Comparison of ENCODE assay signal across 15 cellular contexts in the genomic region with DNA sequence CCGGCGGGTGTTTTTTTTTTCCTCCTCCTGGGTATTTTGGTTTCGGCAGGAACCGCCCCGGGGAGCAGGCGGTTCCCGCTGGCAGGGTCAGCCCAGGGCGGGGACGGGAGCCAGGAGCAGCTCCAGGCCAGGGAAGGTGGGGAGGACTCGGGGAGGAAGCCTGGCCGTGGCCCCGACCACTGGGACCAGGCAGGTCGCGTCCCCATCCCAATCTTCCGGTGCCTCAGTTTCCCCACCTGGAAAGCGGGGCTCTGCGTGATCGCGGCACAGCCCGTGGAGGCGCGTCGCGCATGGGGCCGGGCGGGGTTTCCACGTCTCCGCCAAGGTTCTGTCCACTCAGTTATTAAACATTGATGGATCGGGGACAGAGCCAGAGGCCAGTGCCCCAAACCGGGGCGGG. TPM values are rescaled to one million over a fixed set of nuclear protein-coding genes. Genes with fewer than 3 reads are reported as not detected.
A peak's percentile ranks its signal among the peaks of the same experiment; 100 is the strongest.
DNase-seq lines count a peak whose midpoint lies in the region; ATAC-seq and TF ChIP-seq lines count a peak whose summit lies in the region.
"Had no signal": no experiment of that assay in that cellular context is flagged by ENCODE, and none has a peak within 500 bp of the region (broad histone marks: within the 10 kb centered on the region; RNA-seq: fewer than 3 reads in every experiment).

No MANE protein-coding gene starts in this region.

- H3K9me3 Mint-ChIP-seq in activated CD8-positive, alpha-beta T cell treated with anti-CD3 and anti-CD28 coated beads for 36 hours: no peaks in the 10 kb centered on the region
- H3K9me3 Mint-ChIP-seq: activated naive CD8-positive, alpha-beta T cell treated with anti-CD3 and anti-CD28 coated beads, Interleukin-2, amount 10 ng/mL, durations not matched to agents 7 days and 5 days had no signal

- no peak for ATAC-seq in HG02623 (IDR thresholded peaks at IDR 0.05; ENCODE audit: unreplicated experiment)
- no peak for ATAC-seq in activated CD8-positive, alpha-beta T cell treated with anti-CD3 and anti-CD28 coated beads for 36 hours
- ATAC-seq: mucosa of descending colon had no signal

- no peak overlapping the region for H3K27ac ChIP-seq in fibroblast of lung (ENCODE audit: insufficient read depth, low read length)
- peak overlapping the region in 3 of 4 donors; percentile 24 to 57 (median 48) for H3K27ac ChIP-seq in transverse colon

- H3K36me3 ChIP-seq in fibroblast of lung (ENCODE audit: control insufficient read depth, insufficient read depth, low read length) (no peaks in the 10 kb centered on the region), mucosa of stomach (ENCODE audit: control insufficient read depth, insufficient read depth, low read length) (no peaks in the 10 kb centered on the region), transverse colon (no peaks in the 10 kb centered on the region)
- H3K36me3 ChIP-seq: BE2C had no signal

- H3K4me3 ChIP-seq in fibroblast of lung (replicated peaks in 1 of 4; ENCODE audit: control extremely low read depth in 1 of 4, insufficient read depth in 1 of 4, low read depth in 3 of 4, low read length in 4 of 4) (no peak overlapping the region), mucosa of stomach (ENCODE audit: low read length) (no peak overlapping the region), transverse colon (no peak overlapping the region)
- H3K4me3 ChIP-seq: mucosa of descending colon had no signal

- POLR2A ChIA-PET in activated CD8-positive, alpha-beta T cell treated with anti-CD3 and anti-CD28 coated beads for 36 hours (lab: Charles Lee): interaction anchor here (0.9 kb wide), 1 partner anchor 249 kb away, joined by 3 read pairs; no protein-coding TSS in a partner anchor

- TF ChIP-seq EP300 in transverse colon (IDR thresholded peaks at IDR 0.05; ENCODE audit: low read depth): no peak

- no peaks in the 10 kb centered on the region for H3K36me3 Mint-ChIP-seq in activated CD8-positive, alpha-beta T cell treated with anti-CD3 and anti-CD28 coated beads for 36 hours (ENCODE audit: low read depth)

- CTCF ChIA-PET in activated CD8-positive, alpha-beta T cell treated with anti-CD3 and anti-CD28 coated beads for 36 hours (lab: Charles Lee): no interaction called here

- no peaks in the 10 kb centered on the region for H4K20me1 ChIP-seq in fibroblast of lung (ENCODE audit: control insufficient read depth, extremely low read depth, insufficient read depth, low read length)

- peak overlapping the region; percentile 59 for H3K4me2 ChIP-seq in fibroblast of lung (ENCODE audit: extremely low read depth, insufficient read depth, low read length)
- H3K4me2 ChIP-seq: SK-N-SH had no signal

- intact Hi-C loops in transverse colon (cut with DNase I; ENCODE audit: low total_unique reads): no loop called here
- intact Hi-C loops in activated CD8-positive, alpha-beta T cell treated with anti-CD3 and anti-CD28 coated beads for 36 hours (cut with micrococcal nuclease): no loop called here

- no peak for TF ChIP-seq CTCF in fibroblast of lung (conservative IDR thresholded peaks at IDR 0.05 in 1 of 2, IDR thresholded peaks at IDR 0.05 in 1 of 2; ENCODE audit: low read depth in 1 of 2, low read length in 2 of 2)
- TF ChIP-seq CTCF in transverse colon (IDR thresholded peaks at IDR 0.05): no peak
- TF ChIP-seq CTCF in activated CD8-positive, alpha-beta T cell treated with anti-CD3 and anti-CD28 coated beads for 36 hours (IDR thresholded peaks at IDR 0.05): no peak

- DNase-seq in NCI-H69 (lab: John Stamatoyannopoulos, UW) (peak; percentile 55), fibroblast of lung (ENCODE audit: low read depth in 2 of 2) (no peak), transverse colon (no peak), cerebellum (ENCODE audit: low spot score) (no peak)
- DNase-seq in activated CD8-positive, alpha-beta T cell treated with anti-CD3 and anti-CD28 coated beads for 36 hours: no peak
- DNase-seq in stimulated activated CD4-positive, alpha-beta T cell treated with anti-CD3 and anti-CD28 coated beads, Interleukin-4, amount 100 ng/mL, for 4 hours: no peak
- DNase-seq: activated naive CD8-positive, alpha-beta T cell treated with anti-CD3 and anti-CD28 coated beads, Interleukin-2, amount 10 ng/mL, durations not matched to agents 7 days and 5 days; activated T-cell treated with anti-CD3 and anti-CD28 coated beads, Interleukin-2, amount 50 U/mL, for 48 hours; BE2C; islet precursor cell; NCI-H510A; SK-N-SH had no signal

- in situ Hi-C loops in transverse colon (cut with MboI; ENCODE audit: low pct_ligation_motif_present in 1 of 4, low pct_unique_long_range_greater_than_20kb in 1 of 4, low sequenced_read_pairs in 3 of 4): loop anchor here in 3 of 4 donors (10.0 to 25.0 kb wide), 3 partner anchors 47 to 117 kb away; a partner anchor contains a TSS

- WGBS in transverse colon (ENCODE audit: low coverage in 1 of 2), 2 donors: 47% methylated on average over 28 of the region's 31 CpGs; no CpG with 5 or more reads in 1 of the 2 donors

- no peaks in the 10 kb centered on the region for H3K27me3 ChIP-seq in fibroblast of lung (ENCODE audit: control insufficient read depth, insufficient read depth, low read length)
- H3K27me3 ChIP-seq in mucosa of stomach (ENCODE audit: control insufficient read depth, insufficient read depth, low read length): peaks cover 4% of the 10 kb centered on the region
- peaks cover 21% of the 10 kb centered on the region for H3K27me3 ChIP-seq in transverse colon

- no peak overlapping the region for H3K4me3 Mint-ChIP-seq in activated CD8-positive, alpha-beta T cell treated with anti-CD3 and anti-CD28 coated beads for 36 hours
- H3K4me3 Mint-ChIP-seq: activated naive CD8-positive, alpha-beta T cell treated with anti-CD3 and anti-CD28 coated beads, Interleukin-2, amount 10 ng/mL, durations not matched to agents 7 days and 5 days had no signal

- no peak overlapping the region for H3K9ac ChIP-seq in fibroblast of lung (ENCODE audit: insufficient read depth, low read length)
- peak overlapping the region; percentile 15 for H3K9ac ChIP-seq in mucosa of stomach (ENCODE audit: low read length)
- H3K9ac ChIP-seq: SK-N-SH had no signal

- no peaks in the 10 kb centered on the region for H3K79me2 ChIP-seq in fibroblast of lung (ENCODE audit: control insufficient read depth, insufficient read depth, low read length)

- TF ChIP-seq POLR2A in transverse colon (IDR thresholded peaks at IDR 0.05): no peak

- H3K4me1 ChIP-seq in fibroblast of lung (ENCODE audit: control insufficient read depth, extremely low read depth, insufficient read depth, low read length) (no peaks in the 10 kb centered on the region), mucosa of stomach (ENCODE audit: control insufficient read depth, insufficient read depth, low read length) (peaks cover 23% of the 10 kb centered on the region), transverse colon (peaks cover 11 to 34% (median 21%) of the 10 kb centered on the region in 4 donors)
- H3K4me1 ChIP-seq: BE2C had no signal

- H3K4me1 Mint-ChIP-seq in activated CD8-positive, alpha-beta T cell treated with anti-CD3 and anti-CD28 coated beads for 36 hours (ENCODE audit: low read depth): peaks cover 12% of the 10 kb centered on the region

- no peaks in the 10 kb centered on the region for H3K27me3 Mint-ChIP-seq in activated CD8-positive, alpha-beta T cell treated with anti-CD3 and anti-CD28 coated beads for 36 hours
- H3K27me3 Mint-ChIP-seq: activated naive CD8-positive, alpha-beta T cell treated with anti-CD3 and anti-CD28 coated beads, Interleukin-2, amount 10 ng/mL, durations not matched to agents 7 days and 5 days had no signal

- no peak overlapping the region for H2AFZ ChIP-seq in fibroblast of lung (ENCODE audit: low read length)

- no peak overlapping the region for H3K27ac Mint-ChIP-seq in activated CD8-positive, alpha-beta T cell treated with anti-CD3 and anti-CD28 coated beads for 36 hours
- H3K27ac Mint-ChIP-seq: activated naive CD8-positive, alpha-beta T cell treated with anti-CD3 and anti-CD28 coated beads, Interleukin-2, amount 10 ng/mL, durations not matched to agents 7 days and 5 days had no signal

- H3K9me3 ChIP-seq in fibroblast of lung (ENCODE audit: control insufficient read depth, insufficient read depth, low read depth, low read length) (no peaks in the 10 kb centered on the region), mucosa of stomach (ENCODE audit: control insufficient read depth, low read length) (no peaks in the 10 kb centered on the region), transverse colon (no peaks in the 10 kb centered on the region)
- H3K9me3 ChIP-seq: BE2C, mucosa of descending colon, SK-N-SH had no signal

RNA-seq across cellular contexts. Expression of a gene that starts 34.8 kb away (rescaled TPM):
- under 0.01 and 0.50 TPM in 2 replicates for total RNA-seq in fibroblast of lung
- polyA plus RNA-seq in fibroblast of lung: 0.06 and 0.75 TPM in 2 replicates
- 0.73 TPM in 1 of 2 replicates, not detected in the other for polyA plus RNA-seq in fibroblast of lung (2012)
- 0.37 and 2.5 TPM in 2 replicates for polyA minus RNA-seq in fibroblast of lung (ENCODE audit: low replicate concordance)
- 1 to 10 TPM in 1 of 4 donors, under 1 TPM in 1, not detected in 2; 0.55 to 2.1 TPM for total RNA-seq in transverse colon
- 10 to 100 TPM; 25.6 to 27.2 TPM for total RNA-seq in activated CD8-positive, alpha-beta T cell treated with anti-CD3 and anti-CD28 coated beads for 36 hours
- total RNA-seq in cerebellum: 0.18 TPM

RNA-seq across cellular contexts. Expression of a gene that starts 43.9 kb away (rescaled TPM):
- total RNA-seq in fibroblast of lung: 3.9 and 9.1 TPM in 2 replicates
- polyA plus RNA-seq in fibroblast of lung: 2.1 and 3.0 TPM in 2 replicates
- polyA plus RNA-seq in fibroblast of lung (2012): 2.3 and 3.5 TPM in 2 replicates
- polyA minus RNA-seq in fibroblast of lung (ENCODE audit: low replicate concordance): 0.96 and 4.6 TPM in 2 replicates
- 10 to 100 TPM; 28.9 to 69.6 (median 42.7) TPM for total RNA-seq in transverse colon
- 10 to 100 TPM; 29.1 TPM for total RNA-seq in activated CD8-positive, alpha-beta T cell treated with anti-CD3 and anti-CD28 coated beads for 36 hours
- total RNA-seq in cerebellum: 5.6 TPM

RNA-seq across cellular contexts. Expression of a gene that starts 45.7 kb away (rescaled TPM):
- total RNA-seq in fibroblast of lung: 2.3 and 4.1 TPM in 2 replicates
- 2.0 and 2.3 TPM in 2 replicates for polyA plus RNA-seq in fibroblast of lung
- polyA plus RNA-seq in fibroblast of lung (2012): 3.3 and 3.4 TPM in 2 replicates
- polyA minus RNA-seq in fibroblast of lung (ENCODE audit: low replicate concordance): 10.1 and 11.5 TPM in 2 replicates
- 10 to 100 TPM; 27.2 to 53.5 (median 32.7) TPM for total RNA-seq in transverse colon
- 10 to 100 TPM; 23.1 to 23.3 TPM for total RNA-seq in activated CD8-positive, alpha-beta T cell treated with anti-CD3 and anti-CD28 coated beads for 36 hours
- 3.5 TPM for total RNA-seq in cerebellum

Comparison
In these comparisons a context has a peak if more than half of its experiments do, and no peak if none do; other contexts are left out.
1. RNA of a gene that starts 34.8 kb away (total RNA-seq): 25.6 to 27.2 TPM in activated CD8-positive, alpha-beta T cell treated with anti-CD3 and anti-CD28 coated beads for 36 hours; 0.55 to 2.1 TPM in transverse colon, under 0.01 to 0.50 TPM in fibroblast of lung and 0.18 TPM in cerebellum (single experiment); every median in the first group is over 4 times any median in the second.